12 cellular contexts compared by ENCODE assay signal in the genomic region with DNA sequence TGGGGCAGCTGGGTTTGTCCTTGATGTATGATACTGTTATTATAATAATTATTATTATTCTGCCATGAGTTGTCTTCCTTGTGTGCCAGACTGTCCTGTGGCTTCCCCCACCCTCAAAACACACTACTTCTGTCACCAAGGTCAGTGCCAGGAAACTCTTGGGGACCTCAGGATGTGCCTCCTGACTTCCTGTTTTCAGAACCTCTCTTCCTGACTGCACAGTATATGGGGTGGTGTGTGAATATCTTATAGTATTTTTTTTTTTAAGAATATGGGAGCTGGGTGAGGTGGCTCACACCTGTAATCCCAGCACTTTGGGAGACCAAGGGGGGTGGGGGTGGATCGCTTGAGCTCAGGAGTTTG. TPM values are rescaled to one million over a fixed set of nuclear protein-coding genes. Genes with fewer than 3 reads are reported as not detected.
DNase-seq lines count a peak whose midpoint lies in the region; ATAC-seq and TF ChIP-seq lines count a peak whose summit lies in the region.
"Had no signal": no experiment of that assay in that cellular context is flagged by ENCODE, and none has a peak within 500 bp of the region (broad histone marks: within the 10 kb centered on the region; RNA-seq: fewer than 3 reads in every experiment).

No MANE protein-coding gene starts in this region.

- CTCF ChIA-PET in CD4-positive, alpha-beta T cell (lab: Charles Lee), result interaction anchor here (1.1 to 6.2 kb wide), 6 partner anchors 10 to 82 kb away, joined by 3 to 60 read pairs (median 6); no protein-coding TSS in a partner anchor

- TF ChIP-seq CTCF in CD4-positive, alpha-beta T cell (IDR thresholded peaks at IDR 0.05), result no peak
- TF ChIP-seq CTCF in natural killer cell (IDR thresholded peaks at IDR 0.05), result no peak

- POLR2A ChIA-PET in CD4-positive, alpha-beta T cell (lab: Charles Lee), result interaction anchor here (0.8 to 6.4 kb wide), 14 partner anchors 8 to 83 kb away, joined by 3 to 51 read pairs (median 8); a partner anchor contains a TSS

- intact Hi-C loops in CD4-positive, alpha-beta T cell (cut with DNase I, micrococcal nuclease), result no loop called here
- intact Hi-C loops in natural killer cell (cut with micrococcal nuclease), result no loop called here
- intact Hi-C loops in left cardiac atrium (cut with DNase I), result no loop called here

- peak overlapping the region; percentile 56 for H3K27ac Mint-ChIP-seq in CD4-positive, alpha-beta T cell
- H3K27ac Mint-ChIP-seq in activated naive CD4-positive, alpha-beta T cell treated with anti-CD3 and anti-CD28 coated beads, Interleukin-2, amount 50 U/mL, for 72 hours, result peak overlapping the region; percentile 78 to 93
- H3K27ac Mint-ChIP-seq in natural killer cell, result peak overlapping the region; percentile 50 to 55
- H3K27ac Mint-ChIP-seq: WTC11 had no signal

- H3K4me1 Mint-ChIP-seq in CD4-positive, alpha-beta T cell (ENCODE audit: low read depth), result peaks cover 71% of the 10 kb centered on the region
- peaks cover 22 to 32% of the 10 kb centered on the region in 2 donors for H3K4me1 Mint-ChIP-seq in natural killer cell

- peak overlapping the region; percentile 82 for H3K4me3 Mint-ChIP-seq in CD4-positive, alpha-beta T cell
- peak overlapping the region; percentile 33 for H3K4me3 Mint-ChIP-seq in natural killer cell

- no peaks in the 10 kb centered on the region for H3K27me3 Mint-ChIP-seq in CD4-positive, alpha-beta T cell
- H3K27me3 Mint-ChIP-seq in natural killer cell (ENCODE audit: low read depth in 2 of 2), result no peaks in the 10 kb centered on the region

- peak overlapping the region; percentile 73 for H3K27ac ChIP-seq in CD4-positive, alpha-beta T cell (ENCODE audit: low read depth, low read length)

- no peaks in the 10 kb centered on the region for H3K9me3 ChIP-seq in CD4-positive, alpha-beta T cell (ENCODE audit: control insufficient read depth, low read length)

- peaks cover 56% of the 10 kb centered on the region for H3K36me3 Mint-ChIP-seq in CD4-positive, alpha-beta T cell (ENCODE audit: low read depth)
- peaks cover 14 to 24% of the 10 kb centered on the region in 2 donors for H3K36me3 Mint-ChIP-seq in activated naive CD4-positive, alpha-beta T cell treated with anti-CD3 and anti-CD28 coated beads, Interleukin-2, amount 50 U/mL, for 72 hours
- no peaks in the 10 kb centered on the region for H3K36me3 Mint-ChIP-seq in natural killer cell

- ATAC-seq in CD4-positive, alpha-beta T cell (ENCODE audit: poor library complexity), result peak; percentile 25
- ATAC-seq in activated naive CD4-positive, alpha-beta T cell treated with anti-CD3 and anti-CD28 coated beads, Interleukin-2, amount 50 U/mL, for 72 hours, result peak; percentile 4 to 41
- ATAC-seq in natural killer cell (no peak), GM21526 (IDR thresholded peaks at IDR 0.05; ENCODE audit: low FRiP score, unreplicated experiment) (no peak), left cardiac atrium (no peak)
- ATAC-seq: WTC11 had no signal

- H3K27me3 ChIP-seq in CD4-positive, alpha-beta T cell (ENCODE audit: control insufficient read depth, insufficient read depth, low read length), result no peaks in the 10 kb centered on the region

- H3K9me3 Mint-ChIP-seq in CD4-positive, alpha-beta T cell, result no peaks in the 10 kb centered on the region
- no peaks in the 10 kb centered on the region for H3K9me3 Mint-ChIP-seq in activated naive CD4-positive, alpha-beta T cell treated with anti-CD3 and anti-CD28 coated beads, Interleukin-2, amount 50 U/mL, for 72 hours
- H3K9me3 Mint-ChIP-seq in natural killer cell, result no peaks in the 10 kb centered on the region
- H3K9me3 Mint-ChIP-seq: WTC11 had no signal

- no peak for DNase-seq in CD4-positive, alpha-beta T cell
- peak; percentile 65 to 70 for DNase-seq in Kasumi-1 (lab: John Stamatoyannopoulos, UW)
- DNase-seq in activated naive CD4-positive, alpha-beta T cell treated with anti-CD3 and anti-CD28 coated beads, Interleukin-2, amount 50 U/mL, for 72 hours (ENCODE audit: low spot score in 2 of 2), result no peak
- no peak for DNase-seq in natural killer cell
- no peak for DNase-seq in NCI-H1436 (lab: John Stamatoyannopoulos, UW)
- DNase-seq in left cardiac atrium, result no peak
- DNase-seq: cortex of kidney, retina had no signal

RNA-seq across cellular contexts. Expression of a gene that starts 11.7 kb away (rescaled TPM):
- total RNA-seq in CD4-positive, alpha-beta T cell, result not detected
- under 1 TPM; 0.07 to 0.19 TPM for total RNA-seq in activated naive CD4-positive, alpha-beta T cell treated with anti-CD3 and anti-CD28 coated beads, Interleukin-2, amount 50 U/mL, for 72 hours
- under 1 TPM; 0.50 to 0.66 (median 0.63) TPM for total RNA-seq in natural killer cell
- not detected for total RNA-seq in left cardiac atrium
- total RNA-seq: LHCN-M2, NCI-H460, WTC11 had no signal

RNA-seq across cellular contexts. Expression of a gene that starts 14.8 kb away (rescaled TPM):
- total RNA-seq in CD4-positive, alpha-beta T cell, result 10 to 100 TPM; 34.7 to 35.3 TPM
- total RNA-seq in activated naive CD4-positive, alpha-beta T cell treated with anti-CD3 and anti-CD28 coated beads, Interleukin-2, amount 50 U/mL, for 72 hours, result 10 to 100 TPM; 22.0 to 77.6 TPM
- total RNA-seq in natural killer cell (10 to 100 TPM; 57.3 to 87.0 (median 66.1) TPM), left cardiac atrium (1 to 10 TPM; 3.7 to 4.7 TPM)

RNA-seq across cellular contexts. Expression of a gene that starts 21.0 kb away (rescaled TPM):
- 10 to 100 TPM; 54.5 to 55.6 TPM for total RNA-seq in CD4-positive, alpha-beta T cell
- total RNA-seq in activated naive CD4-positive, alpha-beta T cell treated with anti-CD3 and anti-CD28 coated beads, Interleukin-2, amount 50 U/mL, for 72 hours, result 100 to 1,000 TPM in 1 of 2 donors, 10 to 100 TPM in 1; 96.7 to 108 TPM
- 100 to 1,000 TPM; 112 to 124 (median 114) TPM for total RNA-seq in natural killer cell
- 10 to 100 TPM; 76.4 to 77.7 TPM for total RNA-seq in left cardiac atrium

RNA-seq across cellular contexts. Expression of a gene that starts 27.9 kb away (rescaled TPM):
- total RNA-seq in CD4-positive, alpha-beta T cell, result not detected
- not detected for total RNA-seq in activated naive CD4-positive, alpha-beta T cell treated with anti-CD3 and anti-CD28 coated beads, Interleukin-2, amount 50 U/mL, for 72 hours
- total RNA-seq in natural killer cell (not detected), left cardiac atrium (not detected)
- total RNA-seq: LHCN-M2, NCI-H460 had no signal

RNA-seq across cellular contexts. Expression of a gene that starts 36.8 kb away (rescaled TPM):
- total RNA-seq in CD4-positive, alpha-beta T cell, result under 1 TPM; 0.20 to 0.60 TPM
- 1 to 10 TPM; 2.2 to 9.8 TPM for total RNA-seq in activated naive CD4-positive, alpha-beta T cell treated with anti-CD3 and anti-CD28 coated beads, Interleukin-2, amount 50 U/mL, for 72 hours
- total RNA-seq in natural killer cell, result 1 to 10 TPM in 1 of 3 donors, under 1 TPM in 2; 0.66 to 1.7 (median 0.93) TPM
- under 1 TPM; 0.27 to 0.39 TPM for total RNA-seq in left cardiac atrium

Comparison
In these comparisons a context has a peak if more than half of its experiments do, and no peak if none do; other contexts are left out.
1. ATAC-seq: peak in CD4-positive, alpha-beta T cell (single experiment) and activated naive CD4-positive, alpha-beta T cell treated with anti-CD3 and anti-CD28 coated beads, Interleukin-2, amount 50 U/mL, for 72 hours (2 of 2); none in natural killer cell (0 of 3), GM21526 (single experiment) and left cardiac atrium (0 of 2).
2. DNase-seq: peak in Kasumi-1 (2 of 2); none in CD4-positive, alpha-beta T cell (0 of 10), activated naive CD4-positive, alpha-beta T cell treated with anti-CD3 and anti-CD28 coated beads, Interleukin-2, amount 50 U/mL, for 72 hours (0 of 2), natural killer cell (single experiment), NCI-H1436 (single experiment) and left cardiac atrium (single experiment).
3. RNA of a gene that starts 14.8 kb away (total RNA-seq): 22.0 to 77.6 TPM in activated naive CD4-positive, alpha-beta T cell treated with anti-CD3 and anti-CD28 coated beads, Interleukin-2, amount 50 U/mL, for 72 hours, 57.3 to 87.0 TPM in natural killer cell and 34.7 to 35.3 TPM in CD4-positive, alpha-beta T cell; 3.7 to 4.7 TPM in left cardiac atrium; every median in the first group is over 4 times any median in the second.
4. Peak in every context shown above with its lines, with median percentiles within 50 percentile points of each other: H3K27ac Mint-ChIP-seq.